In genomic region chr7:45148653-45148973, GRCh38 we compare ENCODE assay signal across 32 cellular contexts. TPM values are rescaled to one million over a fixed set of nuclear protein-coding genes. Genes with fewer than 3 reads are reported as not detected.
"Had no signal": no experiment of that assay in that cellular context is flagged by ENCODE, and none has a peak within 500 bp of the region (broad histone marks: within the 10 kb centered on the region; RNA-seq: fewer than 3 reads in every experiment).

No MANE protein-coding gene starts in this region.

- H3K36me3 ChIP-seq: brain microvascular endothelial cell, esophagus squamous epithelium, gastroesophageal sphincter had no signal

- H3K4me3 ChIP-seq: esophagus squamous epithelium, gastroesophageal sphincter had no signal

- H3K27ac ChIP-seq: brain microvascular endothelial cell, epithelial cell of prostate, esophagus squamous epithelium, gastroesophageal sphincter had no signal

- H3K9me3 ChIP-seq: esophagus squamous epithelium, gastroesophageal sphincter had no signal

- H3K4me1 ChIP-seq: esophagus squamous epithelium, gastroesophageal sphincter had no signal

- ATAC-seq: activated CD8-positive, alpha-beta T cell treated with anti-CD3 and anti-CD28 coated beads for 36 hours; activated T-cell treated with anti-CD3 and anti-CD28 coated beads, Interleukin-2, amount 50 U/mL, for 4 hours; activated T-helper 17 cell treated with anti-CD3 and anti-CD28 coated beads, Interleukin-2, amount 50 U/mL, for 72 hours; gastroesophageal sphincter had no signal

- FAIRE-seq: astrocyte, bronchial epithelial cell, colon, endometrium, endothelial cell of umbilical vein had no signal

- DNase-seq: activated CD4-positive, alpha-beta T cell treated with anti-CD3 and anti-CD28 coated beads for 48 hours; activated CD4-positive, alpha-beta T cell treated with anti-CD3 and anti-CD28 coated beads, Interleukin-2, amount 50 U/mL, for 1 hour; activated CD4-positive, alpha-beta T cell treated with anti-CD3 and anti-CD28 coated beads, Interleukin-2, amount 50 U/mL, for 48 hours; activated CD8-positive, alpha-beta memory T cell treated with anti-CD3 and anti-CD28 coated beads for 24 hours; activated CD8-positive, alpha-beta T cell treated with anti-CD3 and anti-CD28 coated beads for 36 hours; activated effector memory CD4-positive, alpha-beta T cell treated with Interleukin-2 at 50 U/mL for 16 hours; activated gamma-delta T cell treated with Interleukin-2 at 50 U/mL for 16 hours; activated naive CD4-positive, alpha-beta T cell treated with anti-CD3 and anti-CD28 coated beads, Interleukin-2, amount 50 U/mL, for 16 hours; activated naive CD4-positive, alpha-beta T cell treated with Interleukin-2 at 50 U/mL for 16 hours; activated T-cell treated with anti-CD3 and anti-CD28 coated beads, Interleukin-2, amount 50 U/mL, for 4 hours; amniotic stem cell; anterior cingulate cortex; brain microvascular endothelial cell; caudate nucleus; cortex of kidney; effector CD8-positive, alpha-beta T cell; esophagus squamous epithelium; foreskin melanocyte; T-helper 2 cell had no signal

RNA-seq across cellular contexts. Expression of gene RAMP3, which starts 9.0 kb away (rescaled TPM):
- total RNA-seq: activated CD8-positive, alpha-beta T cell treated with anti-CD3 and anti-CD28 coated beads for 36 hours; activated T-cell treated with anti-CD3 and anti-CD28 coated beads, Interleukin-2, amount 50 U/mL, for 4 hours; activated T-helper 17 cell treated with anti-CD3 and anti-CD28 coated beads, Interleukin-2, amount 50 U/mL, for 72 hours; astrocyte; bronchial epithelial cell; chondrocyte; endothelial cell of umbilical vein; fibroblast of villous mesenchyme; glomerular endothelial cell; T-helper 1 cell treated with Interleukin-12 subunit alpha and Interleukin-12 subunit beta and Interleukin-4 antibody, amounts not matched to agents 30 ng/mL and 1 ng/mL, for 36 hours had no signal
- polyA plus RNA-seq: endothelial cell of umbilical vein, fibroblast of lung had no signal

RNA-seq across cellular contexts. Expression of gene NACAD, which starts 59.8 kb away (rescaled TPM):
- total RNA-seq: T-helper 1 cell treated with Interleukin-12 subunit alpha and Interleukin-12 subunit beta and Interleukin-4 antibody, amounts not matched to agents 30 ng/mL and 1 ng/mL, for 36 hours had no signal
